Comparison of ENCODE assay signal across 10 cellular contexts in genomic region chr4:1795304-1796195, GRCh38. TPM values are rescaled to one million over a fixed set of nuclear protein-coding genes. Genes with fewer than 3 reads are reported as not detected.
DNase-seq lines count a peak whose midpoint lies in the region; ATAC-seq, FAIRE-seq and TF ChIP-seq lines count a peak whose summit lies in the region.
"Had no signal": no experiment of that assay in that cellular context is flagged by ENCODE, and none has a peak within 500 bp of the region (broad histone marks: within the 10 kb centered on the region; RNA-seq: fewer than 3 reads in every experiment).

No MANE protein-coding gene starts in this region.

- H2AFZ ChIP-seq in HepG2 (ENCODE audit: low read length) = no peak overlapping the region

- H3K27me3 ChIP-seq in HepG2 (ENCODE audit: control insufficient read depth in 1 of 2, insufficient read depth in 2 of 2, low read length in 2 of 2) (peaks cover 7 to 14% of the 10 kb centered on the region in 2 experiments; a peak in 4 of 5 replicates), testis (no peaks in the 10 kb centered on the region)

- peaks cover 71% of the 10 kb centered on the region for H3K4me1 ChIP-seq in HepG2 (ENCODE audit: insufficient read depth, low read length)
- H3K4me1 ChIP-seq in testis = peaks cover 9% of the 10 kb centered on the region

- DNase-seq in HuH-7 (ENCODE audit: low spot score) = peak; percentile 92
- peak; percentile 88 for DNase-seq in HepG2 (ENCODE audit: low spot score)
- no peak for DNase-seq in testis
- no peak for DNase-seq in NCI-H82 treated with DMSO at 0.1 percent for 48 hours (lab: John Stamatoyannopoulos, UW; ENCODE audit: unreplicated experiment)
- DNase-seq in T-helper 2 cell treated with Interferon-gamma antibody and Interleukin-4, amounts not matched to agents 5 μg/mL and 100 μg/mL, for 36 hours (ENCODE audit: low spot score) = no peak
- DNase-seq: NCI-H1105 treated with DMSO at 0.1 percent for 48 hours; stimulated activated CD8-positive, alpha-beta memory T cell treated with anti-CD3 and anti-CD28 coated beads, Interleukin-4, amount 100 ng/mL, for 48 hours had no signal

- H3K27me3 Mint-ChIP-seq in brain = peaks cover 14% of the 10 kb centered on the region
- H3K27me3 Mint-ChIP-seq in T-helper 2 cell treated with Interferon-gamma antibody and Interleukin-4, amounts not matched to agents 5 μg/mL and 100 μg/mL, for 36 hours (ENCODE audit: low read depth) = peaks cover 29% of the 10 kb centered on the region

- peak overlapping the region; percentile 92 for H3K27ac ChIP-seq in HepG2 (ENCODE audit: extremely low read length, insufficient read depth, low read length)
- H3K27ac ChIP-seq in testis = no peak overlapping the region
- H3K27ac ChIP-seq: epithelial cell of prostate had no signal

- peak overlapping the region; percentile 39 to 73 (median 67) for H3K4me3 Mint-ChIP-seq in brain
- no peak overlapping the region for H3K4me3 Mint-ChIP-seq in T-helper 2 cell treated with Interferon-gamma antibody and Interleukin-4, amounts not matched to agents 5 μg/mL and 100 μg/mL, for 36 hours

- 2% methylated on average over 10 of the region's 32 CpGs for WGBS in HepG2 (ENCODE audit: low lambda C conversion rate)
- WGBS in testis, 2 donors = 6 to 19% methylated on average over 20 to 32 of the region's 32 CpGs

- H3K4me1 Mint-ChIP-seq in brain = peaks cover 19% of the 10 kb centered on the region
- H3K4me1 Mint-ChIP-seq in T-helper 2 cell treated with Interferon-gamma antibody and Interleukin-4, amounts not matched to agents 5 μg/mL and 100 μg/mL, for 36 hours (ENCODE audit: low read depth) = no peaks in the 10 kb centered on the region

- TF ChIP-seq CTCF in brain (conservative IDR thresholded peaks at IDR 0.05) (no peak), HepG2 (CRISPR knock-in tag; IDR thresholded peaks at IDR 0.05) (0 out of 2 replicates have a peak, but pooled peaks have one; percentile 30), testis (IDR thresholded peaks at IDR 0.05) (no peak)

- FAIRE-seq in HepG2 (lab: Jason Lieb, UNC) = peak; percentile 94

- ATAC-seq in HepG2 (peak; percentile 62), HG02798 (IDR thresholded peaks at IDR 0.05; ENCODE audit: poor library complexity, unreplicated experiment) (no peak)

- TF ChIP-seq RAD21 in HepG2 (CRISPR knock-in tag; IDR thresholded peaks at IDR 0.05) = peak; percentile 70

- peak overlapping the region; percentile 94 for H3K9ac ChIP-seq in HepG2 (ENCODE audit: insufficient read depth, low read depth, low read length)

- intact Hi-C loops in HepG2 (cut with micrococcal nuclease; ENCODE audit: unreplicated experiment) (loop anchor here (2.0 to 5.0 kb wide), 3 partner anchors 15 to 48 kb away; no protein-coding TSS in a partner anchor), testis (cut with DNase I; ENCODE audit: low total_unique reads) (no loop called here)

- peak overlapping the region; percentile 94 for H3K4me2 ChIP-seq in HepG2 (ENCODE audit: low read depth, low read length)

- peaks cover 18% of the 10 kb centered on the region for H4K20me1 ChIP-seq in HepG2 (ENCODE audit: insufficient read depth, low read length)

- in situ Hi-C loops in HepG2 (cut with HindIII; ENCODE audit: extremely low pct_ligation_motif_present, low pct_unique_long_range_greater_than_20kb) = no loop called here

- TF ChIP-seq EP300 in HepG2 (IDR thresholded peaks at IDR 0.05; ENCODE audit: low read depth in 2 of 2, low read length in 2 of 2) (peak; percentile 68 to 79; a peak in 2 of 4 replicates), HepG2 (CRISPR knock-in tag; IDR thresholded peaks at IDR 0.05; ENCODE audit: borderline replicate concordance) (peak; percentile 88)

- H3K4me3 ChIP-seq in HepG2 (replicated peaks in 1 of 3; ENCODE audit: insufficient read depth in 1 of 3, low read depth in 2 of 3, low read length in 3 of 3) = peak overlapping the region; percentile 94 to 98 (median 95)
- peak overlapping the region; percentile 31 to 50 for H3K4me3 ChIP-seq in testis

- POLR2A ChIA-PET in HepG2 (lab: Yijun Ruan, JAX) = interaction anchor here (1.0 to 28.6 kb wide), 8 partner anchors 11 to 75 kb away, joined by 3 to 1258 read pairs (median 26); partner anchors contain the start of genes LETM1, TACC3 and TMEM129

- H3K36me3 ChIP-seq in HepG2 (replicated peaks in 1 of 2; ENCODE audit: control insufficient read depth in 1 of 2, insufficient read depth in 2 of 2, low read length in 2 of 2) = peaks cover 9 to 19% of the 10 kb centered on the region in 2 experiments; a peak in 2 of 5 replicates
- no peaks in the 10 kb centered on the region for H3K36me3 ChIP-seq in testis (ENCODE audit: low read depth, missing control alignments)

- no peaks in the 10 kb centered on the region for H3K36me3 Mint-ChIP-seq in brain
- H3K36me3 Mint-ChIP-seq in T-helper 2 cell treated with Interferon-gamma antibody and Interleukin-4, amounts not matched to agents 5 μg/mL and 100 μg/mL, for 36 hours (ENCODE audit: low read depth) = no peaks in the 10 kb centered on the region

- CTCF ChIA-PET in HepG2 (lab: Yijun Ruan, JAX; ENCODE audit: low intra/inter-chr PET ratio, low total read pairs) = interaction anchor here (1.3 to 3.3 kb wide), 2 partner anchors 14 to 50 kb away, joined by 3 to 11 read pairs; no protein-coding TSS in a partner anchor

- BruUV-seq in HepG2 (replicated peaks; lab: Mats Ljungman, UMichigan) = no TSS peak

- peaks cover 58% of the 10 kb centered on the region for H3K79me2 ChIP-seq in HepG2 (ENCODE audit: insufficient read depth, low read length)

- peak overlapping the region in 1 of 5 experiments; percentile 86 for H3K27ac Mint-ChIP-seq in brain
- H3K27ac Mint-ChIP-seq in T-helper 2 cell treated with Interferon-gamma antibody and Interleukin-4, amounts not matched to agents 5 μg/mL and 100 μg/mL, for 36 hours = no peak overlapping the region

- TF ChIP-seq POLR2A in HepG2 (IDR thresholded peaks at IDR 0.05; ENCODE audit: insufficient read depth in 1 of 2, low read depth in 2 of 2, low read length in 2 of 2) = peak in 1 of 2 experiments; percentile 65; a peak in 2 of 4 replicates
- no peak for TF ChIP-seq POLR2A in testis (IDR thresholded peaks at IDR 0.05)

- H3K9me3 ChIP-seq in HepG2 (ENCODE audit: low read length) (no peaks in the 10 kb centered on the region), testis (no peaks in the 10 kb centered on the region)

- H3K9me3 Mint-ChIP-seq in brain = peaks cover 0 to 3% (median 0%) of the 10 kb centered on the region in 5 experiments
- H3K9me3 Mint-ChIP-seq in T-helper 2 cell treated with Interferon-gamma antibody and Interleukin-4, amounts not matched to agents 5 μg/mL and 100 μg/mL, for 36 hours = no peaks in the 10 kb centered on the region

TF ChIP-seq in HepG2, 621 proteins besides CTCF, POLR2A, EP300 and RAD21 (continues in another document):
- peak; percentile 56; the same call in 1 of the 2 replicates for TF ChIP-seq ARID5B (CRISPR knock-in tag; IDR thresholded peaks at IDR 0.05)

RNA-seq across cellular contexts. Expression of gene FGFR3, which starts 2.5 kb away (rescaled TPM):
- 28.4 TPM for polyA plus RNA-seq in brain (ENCODE audit: insufficient read depth, low read depth, low replicate concordance)
- total RNA-seq in HepG2 (2016; rRNA removed; fragmentation: Illumina TruSeq; extraction: Trizol) = 40.2 and 103 TPM in 2 replicates
- 18.3 and 22.4 TPM in 2 replicates for total RNA-seq in HepG2 (2016; cell fraction: cytosol; rRNA removed; fragmentation: Illumina TruSeq; extraction: Trizol; ENCODE audit: low read depth)
- 38.7 and 106 TPM in 2 replicates for total RNA-seq in HepG2 (2016; cell fraction: insoluble cytoplasmic fraction; rRNA removed; fragmentation: Illumina TruSeq; extraction: Trizol)
- total RNA-seq in HepG2 (2016; cell fraction: membrane; rRNA removed; fragmentation: Illumina TruSeq; extraction: Trizol) = 39.4 and 45.4 TPM in 2 replicates
- total RNA-seq in HepG2 (2016; cell fraction: nucleus; rRNA removed; fragmentation: Illumina TruSeq; extraction: Trizol) = 114 and 144 TPM in 2 replicates
- polyA plus RNA-seq in HepG2 (2011; rRNA removed) = 109 and 159 TPM in 2 replicates
- 87.8 and 132 TPM in 2 replicates for polyA plus RNA-seq in HepG2 (2011; cell fraction: cytosol; rRNA removed)
- polyA plus RNA-seq in HepG2 (2011; cell fraction: nucleus; rRNA removed) = 914 and 1,354 TPM in 2 replicates
- polyA plus RNA-seq in HepG2 (2012) = 127 and 140 TPM in 2 replicates
- polyA plus RNA-seq in HepG2 (2016; cell fraction: cytosol; fragmentation: Illumina TruSeq; extraction: Trizol; ENCODE audit: low read depth) = 6.7 and 7.6 TPM in 2 replicates
- polyA plus RNA-seq in HepG2 (2016; cell fraction: insoluble cytoplasmic fraction; fragmentation: Illumina TruSeq; extraction: Trizol; ENCODE audit: low read depth) = 36.5 and 42.1 TPM in 2 replicates
- polyA plus RNA-seq in HepG2 (2016; cell fraction: membrane; fragmentation: Illumina TruSeq; extraction: Trizol; ENCODE audit: low read depth) = 24.3 and 24.6 TPM in 2 replicates
- 393 and 407 TPM in 2 replicates for polyA plus RNA-seq in HepG2 (2016; cell fraction: nucleus; fragmentation: Illumina TruSeq; extraction: Trizol; ENCODE audit: insufficient read depth, low read depth)
- polyA minus RNA-seq in HepG2 (2011; rRNA and poly(A)+ RNA removed; ENCODE audit: low replicate concordance) = 7.3 and 222 TPM in 2 replicates
- polyA minus RNA-seq in HepG2 (2011; cell fraction: cytosol; rRNA and poly(A)+ RNA removed) = 97.8 and 100 TPM in 2 replicates
- polyA minus RNA-seq in HepG2 (2011; cell fraction: nucleus; rRNA and poly(A)+ RNA removed) = 130 and 153 TPM in 2 replicates
- total RNA-seq in testis = 10 to 100 TPM; 79.6 to 93.7 TPM
- 39.2 TPM for polyA plus RNA-seq in testis (ENCODE audit: insufficient read depth, low read depth, low replicate concordance)

Comparison
In these comparisons a context has a peak if more than half of its experiments do, and no peak if none do; other contexts are left out.
1. DNase-seq: peak in HuH-7 (single experiment) and HepG2 (single experiment); none in testis (single experiment), NCI-H82 treated with DMSO at 0.1 percent for 48 hours (single experiment) and T-helper 2 cell treated with Interferon-gamma antibody and Interleukin-4, amounts not matched to agents 5 μg/mL and 100 μg/mL, for 36 hours (single experiment).